1 cellular context compared by ENCODE assay signal in the genomic region with DNA sequence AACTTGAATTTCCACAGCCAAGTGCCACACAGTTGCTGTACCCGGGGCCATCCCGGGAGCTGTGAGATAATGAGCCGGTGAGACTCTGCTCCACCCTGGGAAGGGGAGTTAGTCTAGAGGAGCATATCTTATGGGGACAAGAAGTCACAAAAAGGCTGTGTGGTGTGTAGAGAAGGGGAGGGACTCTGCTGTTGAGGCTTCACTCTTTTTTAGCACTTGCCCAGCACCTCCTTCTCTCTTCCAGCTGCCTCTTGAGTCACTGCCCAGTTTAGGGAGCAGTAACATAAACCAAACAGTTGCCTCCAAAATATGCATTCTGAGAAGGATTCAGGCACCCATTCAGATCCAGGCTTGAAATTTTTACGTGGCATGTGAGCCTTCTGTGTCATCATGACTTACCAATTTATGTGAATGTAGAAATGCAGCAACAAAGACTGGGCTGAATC.
TF ChIP-seq lines count a peak whose summit lies in the region.

No MANE protein-coding gene starts in this region.

TF ChIP-seq in SK-N-SH treated with all-trans-retinoic acid at 6 μM for 48 hours, 23 proteins besides CTCF, POLR2A, EP300 and RAD21 (continued from another document):
- TF ChIP-seq TSHZ2 (CRISPR knock-in tag; IDR thresholded peaks at IDR 0.05): no peak
- no peak for TF ChIP-seq TCF4 (CRISPR knock-in tag; IDR thresholded peaks at IDR 0.05; ENCODE audit: borderline replicate concordance)
